ENCODE assay signal across 8 cellular contexts in genomic region chr17:19214962-19215860, GRCh38. TPM values are rescaled to one million over a fixed set of nuclear protein-coding genes. Genes with fewer than 3 reads are reported as not detected.
A peak's percentile ranks its signal among the peaks of the same experiment; 100 is the strongest.
DNase-seq lines count a peak whose midpoint lies in the region; ATAC-seq and TF ChIP-seq lines count a peak whose summit lies in the region.
"Not testable (repeated sequence)": the region's sequence is repeated elsewhere in the genome, so short reads cannot be mapped to it uniquely, and the experiment has no call there.

No MANE protein-coding gene starts in this region.

- TF ChIP-seq POLR2A in body of pancreas (IDR thresholded peaks at IDR 0.05); upper lobe of left lung (IDR thresholded peaks at IDR 0.05): not testable (repeated sequence)

- H3K27me3 Mint-ChIP-seq in activated CD8-positive, alpha-beta memory T cell treated with anti-CD3 and anti-CD28 coated beads, Interleukin-2, amount 10 ng/mL, durations not matched to agents 7 days and 5 days; memory B cell: not testable (repeated sequence)

- H3K4me1 Mint-ChIP-seq in activated CD8-positive, alpha-beta memory T cell treated with anti-CD3 and anti-CD28 coated beads, Interleukin-2, amount 10 ng/mL, durations not matched to agents 7 days and 5 days; memory B cell: not testable (repeated sequence)

- not testable (repeated sequence) for H3K27ac ChIP-seq in RWPE2 (ENCODE audit: poor library complexity, severe bottlenecking); body of pancreas; psoas muscle; upper lobe of left lung

- H3K4me3 Mint-ChIP-seq in activated CD8-positive, alpha-beta memory T cell treated with anti-CD3 and anti-CD28 coated beads, Interleukin-2, amount 10 ng/mL, durations not matched to agents 7 days and 5 days; memory B cell: not testable (repeated sequence)

- not testable (repeated sequence) for TF ChIP-seq CTCF in RWPE2 (IDR thresholded peaks at IDR 0.05; ENCODE audit: poor library complexity, severe bottlenecking); body of pancreas (IDR thresholded peaks at IDR 0.05); psoas muscle (IDR thresholded peaks at IDR 0.05); upper lobe of left lung (IDR thresholded peaks at IDR 0.05)

- ATAC-seq in GM19395 (IDR thresholded peaks at IDR 0.05; ENCODE audit: unreplicated experiment) = peak; percentile 48
- peak; percentile 87 for ATAC-seq in RWPE2 (ENCODE audit: low read depth)
- ATAC-seq in activated CD8-positive, alpha-beta memory T cell treated with anti-CD3 and anti-CD28 coated beads, Interleukin-2, amount 10 ng/mL, durations not matched to agents 7 days and 5 days = peak; percentile 32
- ATAC-seq in body of pancreas = peak; percentile 82
- ATAC-seq in left ventricle myocardium superior = peak; percentile 91
- peak; percentile 48 for ATAC-seq in memory B cell (ENCODE audit: low read depth)
- peak; percentile 65 to 80 (median 71) for ATAC-seq in psoas muscle
- ATAC-seq in upper lobe of left lung (ENCODE audit: low FRiP score in 2 of 2) = peak; percentile 87 to 91

- H3K9me3 Mint-ChIP-seq in activated CD8-positive, alpha-beta memory T cell treated with anti-CD3 and anti-CD28 coated beads, Interleukin-2, amount 10 ng/mL, durations not matched to agents 7 days and 5 days (ENCODE audit: low read depth); memory B cell: not testable (repeated sequence)

- not testable (repeated sequence) for H3K4me1 ChIP-seq in RWPE2 (ENCODE audit: insufficient read depth, poor library complexity, severe bottlenecking); body of pancreas; psoas muscle; upper lobe of left lung

- DNase-seq in RWPE2 (ENCODE audit: low spot score); activated CD8-positive, alpha-beta memory T cell treated with anti-CD3 and anti-CD28 coated beads, Interleukin-2, amount 10 ng/mL, durations not matched to agents 7 days and 5 days; body of pancreas; left ventricle myocardium superior; memory B cell (ENCODE audit: low spot score in 2 of 2); psoas muscle; upper lobe of left lung: not testable (repeated sequence)

- H3K36me3 Mint-ChIP-seq in activated CD8-positive, alpha-beta memory T cell treated with anti-CD3 and anti-CD28 coated beads, Interleukin-2, amount 10 ng/mL, durations not matched to agents 7 days and 5 days; memory B cell: not testable (repeated sequence)

- WGBS in body of pancreas, 2 donors = no CpG with 5 or more reads among the region's 77 CpGs
- WGBS in psoas muscle, 3 donors = no CpG with 5 or more reads among the region's 77 CpGs
- no CpG with 5 or more reads among the region's 77 CpGs for WGBS in upper lobe of left lung, 2 donors

- TF ChIP-seq EP300 in upper lobe of left lung (IDR thresholded peaks at IDR 0.05) = not testable (repeated sequence)

- CTCF ChIA-PET in activated CD8-positive, alpha-beta memory T cell treated with anti-CD3 and anti-CD28 coated beads, Interleukin-2, amount 10 ng/mL, durations not matched to agents 7 days and 5 days (lab: Charles Lee) = not testable (repeated sequence)

- not testable (repeated sequence) for H3K27me3 ChIP-seq in RWPE2 (ENCODE audit: insufficient read depth, poor library complexity, severe bottlenecking); body of pancreas; psoas muscle (ENCODE audit: insufficient read depth in 3 of 3, low read length in 2 of 3); upper lobe of left lung

- not testable (repeated sequence) for H3K27ac Mint-ChIP-seq in activated CD8-positive, alpha-beta memory T cell treated with anti-CD3 and anti-CD28 coated beads, Interleukin-2, amount 10 ng/mL, durations not matched to agents 7 days and 5 days; memory B cell

- H3K9me3 ChIP-seq in RWPE2 (ENCODE audit: severe bottlenecking); body of pancreas; psoas muscle; upper lobe of left lung: not testable (repeated sequence)

- H3K36me3 ChIP-seq in RWPE2 (ENCODE audit: low read depth); body of pancreas (replicated peaks in 1 of 2; ENCODE audit: insufficient read depth in 1 of 2, low read depth in 2 of 2); psoas muscle (ENCODE audit: insufficient read depth in 1 of 2, low read depth in 1 of 2); upper lobe of left lung: not testable (repeated sequence)

- intact Hi-C loops in body of pancreas (cut with DNase I); left ventricle myocardium superior (cut with micrococcal nuclease); psoas muscle (cut with DNase I): not testable (repeated sequence)

- not testable (repeated sequence) for H3K4me3 ChIP-seq in RWPE2 (ENCODE audit: severe bottlenecking); body of pancreas; psoas muscle; upper lobe of left lung

RNA-seq across cellular contexts. Expression of gene EPN2, which starts 22.0 kb away (rescaled TPM):
- total RNA-seq in activated CD8-positive, alpha-beta memory T cell treated with anti-CD3 and anti-CD28 coated beads, Interleukin-2, amount 10 ng/mL, durations not matched to agents 7 days and 5 days = 10 to 100 TPM in 1 of 2 experiments, 1 to 10 TPM in 1; 2.9 to 15.3 TPM
- total RNA-seq in body of pancreas (10 to 100 TPM; 32.7 to 46.5 TPM), left ventricle myocardium superior (94.5 TPM), psoas muscle (10 to 100 TPM; 23.6 to 36.0 (median 26.9) TPM), upper lobe of left lung (10 to 100 TPM; 26.3 to 64.5 (median 47.9) TPM)
- 10 to 100 TPM; 11.6 to 27.2 (median 12.2) TPM for polyA plus RNA-seq in psoas muscle

Comparison
In these comparisons a context has a peak if more than half of its experiments do, and no peak if none do; other contexts are left out.
1. ATAC-seq: peak in every context shown above with its lines; median percentile 91 in left ventricle myocardium superior; 89 in upper lobe of left lung; 87 in RWPE2; 82 in body of pancreas; 71 in psoas muscle; 48 in GM19395; 48 in memory B cell; 32 in activated CD8-positive, alpha-beta memory T cell treated with anti-CD3 and anti-CD28 coated beads, Interleukin-2, amount 10 ng/mL, durations not matched to agents 7 days and 5 days.